In genomic region chr19:6393074-6393981, GRCh38 we compare ENCODE assay signal across 8 cellular contexts. TPM values are rescaled to one million over a fixed set of nuclear protein-coding genes. Genes with fewer than 3 reads are reported as not detected.
DNase-seq lines count a peak whose midpoint lies in the region; ATAC-seq and TF ChIP-seq lines count a peak whose summit lies in the region.

TSS of gene GTF2F1 (minus strand) at chr19:6393164. CDS start at chr19:6392995, 169 bp downstream.

- no peaks in the 10 kb centered on the region for H3K9me3 Mint-ChIP-seq in activated B cell treated with CpG ODN at 0.5 μM for 24 hours

- H3K36me3 Mint-ChIP-seq in activated B cell treated with CpG ODN at 0.5 μM for 24 hours (ENCODE audit: low read depth) = peaks cover 30% of the 10 kb centered on the region

- ATAC-seq in GM18873 (IDR thresholded peaks at IDR 0.05; ENCODE audit: low FRiP score, unreplicated experiment) (peak; percentile 72), HG03159 (IDR thresholded peaks at IDR 0.05; ENCODE audit: unreplicated experiment) (peak; percentile 80), activated B cell treated with CpG ODN at 0.5 μM for 24 hours (ENCODE audit: low read depth) (peak; percentile 85)

- peak within 1 kb of the TSS; percentile 97 for H3K27ac ChIP-seq in caudate nucleus (ENCODE audit: low read depth, low read length)

- peak; percentile 20 for TF ChIP-seq CTCF in AG04449 (IDR thresholded peaks at IDR 0.05; ENCODE audit: insufficient read depth, low read length, missing control alignments)
- no peak for TF ChIP-seq CTCF in activated B cell treated with CpG ODN at 0.5 μM for 24 hours (IDR thresholded peaks at IDR 0.05)

- DNase-seq in AG04449 (ENCODE audit: low read depth, low spot score) = peak; percentile 63
- peak; percentile 94 for DNase-seq in NCI-H345 (lab: John Stamatoyannopoulos, UW)
- peak; percentile 92 for DNase-seq in activated B cell treated with CpG ODN at 0.5 μM for 24 hours
- DNase-seq in caudate nucleus (lab: John Stamatoyannopoulos, UW) = peak; percentile 72 to 99 (median 94)
- DNase-seq in iris pigment epithelial cell (ENCODE audit: low read depth) = peak; percentile 95
- DNase-seq in stimulated activated CD4-positive, alpha-beta T cell treated with anti-CD3 and anti-CD28 coated beads, Interleukin-12 subunit alpha, Interleukin-12 subunit beta, amount 100 ng/mL, for 24 hours (ENCODE audit: low read depth in 2 of 2) = peak; percentile 86 to 92

- peak within 1 kb of the TSS; percentile 94 for H3K27ac Mint-ChIP-seq in activated B cell treated with CpG ODN at 0.5 μM for 24 hours

- H3K4me3 Mint-ChIP-seq in activated B cell treated with CpG ODN at 0.5 μM for 24 hours = peak within 1 kb of the TSS; percentile 94

- POLR2A ChIA-PET in AG04449 (lab: Yijun Ruan, JAX) (interaction anchor here (0.6 to 1.7 kb wide), 5 partner anchors 10 to 102 kb away, joined by 3 to 9 read pairs (median 4); partner anchors contain the start of gene ALKBH7), activated B cell treated with CpG ODN at 0.5 μM for 24 hours (lab: Charles Lee) (interaction anchor here (0.5 to 1.6 kb wide), 7 partner anchors 10 to 88 kb away, joined by 3 to 15 read pairs (median 6); partner anchors contain the start of genes ALKBH7, DENND1C and KHSRP)

- H3K27me3 Mint-ChIP-seq in activated B cell treated with CpG ODN at 0.5 μM for 24 hours = no peaks in the 10 kb centered on the region

- H3K4me1 Mint-ChIP-seq in activated B cell treated with CpG ODN at 0.5 μM for 24 hours = peaks cover 23% of the 10 kb centered on the region

- intact Hi-C loops in activated B cell treated with CpG ODN at 0.5 μM for 24 hours (cut with micrococcal nuclease) = loop anchor here (1.0 to 2.0 kb wide), 6 partner anchors 20 to 194 kb away; partner anchors contain the start of gene CLPP

- CTCF ChIA-PET in AG04449 (lab: Yijun Ruan, JAX) (interaction anchor here (0.9 to 1.1 kb wide), 3 partner anchors 13 to 167 kb away, joined by 3 to 4 read pairs (median 3); no protein-coding TSS in a partner anchor), activated B cell treated with CpG ODN at 0.5 μM for 24 hours (lab: Charles Lee) (no interaction called here)

- H3K4me3 ChIP-seq in AG04449 (ENCODE audit: low read depth, low read length) = peak within 1 kb of the TSS; percentile 82

RNA-seq across cellular contexts. Expression of gene GTF2F1, which starts in this region (rescaled TPM):
- total RNA-seq in activated B cell treated with CpG ODN at 0.5 μM for 24 hours = 67.6 and 68.1 TPM in 2 replicates

Comparison
In these comparisons a context has a peak if more than half of its experiments do, and no peak if none do; other contexts are left out.
1. Peak in every context shown above with its lines: DNase-seq, ATAC-seq, H3K4me3 ChIP-seq and H3K27ac ChIP-seq.